Comparison of ENCODE assay signal across 9 cellular contexts in the genomic region with DNA sequence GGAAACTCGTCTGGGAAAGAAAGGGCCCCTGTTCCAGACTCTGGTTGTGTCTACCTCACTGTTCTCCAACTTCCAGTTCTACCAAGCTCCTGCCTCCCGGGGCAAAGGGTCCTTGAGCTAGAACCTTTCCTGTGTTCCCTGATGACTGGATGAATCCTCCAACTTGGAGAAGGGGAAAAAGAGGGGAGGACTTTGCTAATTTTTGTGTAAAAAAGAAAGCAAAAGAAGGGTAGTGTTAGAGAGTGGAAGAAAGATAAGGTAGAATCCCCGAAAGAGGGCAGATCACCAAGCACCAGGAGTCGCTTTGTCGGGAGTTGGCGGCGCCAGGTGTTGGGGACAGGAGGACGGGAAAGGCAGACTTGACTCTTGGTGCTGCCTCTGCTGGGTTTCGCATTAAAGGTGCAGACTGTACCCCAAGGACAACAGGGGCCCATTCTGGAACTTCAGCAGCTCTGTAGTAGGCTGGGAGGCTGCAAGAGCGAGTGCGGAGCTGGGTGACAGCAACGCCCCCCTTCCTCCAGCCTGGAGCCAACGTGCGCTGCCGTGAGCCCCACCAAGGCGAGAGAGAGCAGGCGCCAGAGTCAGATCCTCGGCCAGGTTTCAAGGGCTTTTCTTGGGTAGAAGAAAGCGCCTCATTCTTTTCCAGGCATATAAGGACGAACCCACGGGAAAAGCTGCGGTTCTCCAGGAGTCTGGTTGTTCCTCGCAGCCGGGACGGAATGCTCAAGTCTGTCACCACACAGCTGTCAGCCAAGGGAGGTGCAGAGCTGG. TPM values are rescaled to one million over a fixed set of nuclear protein-coding genes. Genes with fewer than 3 reads are reported as not detected.
DNase-seq lines count a peak whose midpoint lies in the region; ATAC-seq, FAIRE-seq and TF ChIP-seq lines count a peak whose summit lies in the region.
"Had no signal": no experiment of that assay in that cellular context is flagged by ENCODE, and none has a peak within 500 bp of the region (broad histone marks: within the 10 kb centered on the region; RNA-seq: fewer than 3 reads in every experiment).

No MANE protein-coding gene starts in this region.

- H3K4me3 ChIP-seq in A673 (ENCODE audit: low read depth, low read length, poor library complexity, severe bottlenecking) (peak overlapping the region; percentile 62), HUES48 (ENCODE audit: low read depth, low read length) (peak overlapping the region; percentile 79), esophagus squamous epithelium (peak overlapping the region in 3 of 4 donors; percentile 46 to 63 (median 53))
- H3K4me3 ChIP-seq in CD4-positive, alpha-beta memory T cell (ENCODE audit: low read length in 2 of 2), result no peak overlapping the region

- H3K4me1 ChIP-seq in A673 (ENCODE audit: insufficient read depth, low read length, poor library complexity, severe bottlenecking), result no peaks in the 10 kb centered on the region
- peaks cover 26% of the 10 kb centered on the region for H3K4me1 ChIP-seq in HUES48 (ENCODE audit: control insufficient read depth, insufficient read depth, low read length)
- H3K4me1 ChIP-seq in esophagus squamous epithelium, result peaks cover 0 to 26% (median 0%) of the 10 kb centered on the region in 3 donors
- H3K4me1 ChIP-seq in CD4-positive, alpha-beta memory T cell (ENCODE audit: insufficient read depth, low read length), result peaks cover 9% of the 10 kb centered on the region

- TF ChIP-seq POLR2A in esophagus squamous epithelium (IDR thresholded peaks at IDR 0.05), result no peak

- no peaks in the 10 kb centered on the region for H3K9me3 Mint-ChIP-seq in neural crest cell
- H3K9me3 Mint-ChIP-seq in CD4-positive, alpha-beta memory T cell, result no peaks in the 10 kb centered on the region

- H3K4me3 Mint-ChIP-seq in neural crest cell, result peak overlapping the region; percentile 90
- H3K4me3 Mint-ChIP-seq in CD4-positive, alpha-beta memory T cell, result peak overlapping the region in 4 of 8 donors; percentile 22 to 67 (median 56)

- no TSS peak for BruUV-seq in A673 (replicated peaks; lab: Mats Ljungman, UMichigan)

- no peak for TF ChIP-seq CTCF in A673 (conservative IDR thresholded peaks at IDR 0.05; ENCODE audit: low read depth, low read length)
- TF ChIP-seq CTCF in esophagus squamous epithelium (IDR thresholded peaks at IDR 0.05), result no peak
- TF ChIP-seq CTCF in neural crest cell (conservative IDR thresholded peaks at IDR 0.05), result no peak

- H3K9ac ChIP-seq in HUES48 (ENCODE audit: low read depth, low read length), result no peak overlapping the region

- CTCF ChIA-PET in A673 (lab: Charles Lee), result no interaction called here
- CTCF ChIA-PET in CD4-positive, alpha-beta memory T cell (lab: Charles Lee; ENCODE audit: partially characterized antibody), result no interaction called here

- no peak for FAIRE-seq in GM19239 (lab: Jason Lieb, UNC)

- H3K27ac ChIP-seq in A673 (ENCODE audit: low read depth, low read length, poor library complexity, severe bottlenecking) (no peak overlapping the region), HUES48 (ENCODE audit: low read depth, low read length) (no peak overlapping the region), esophagus squamous epithelium (no peak overlapping the region)
- no peak overlapping the region for H3K27ac ChIP-seq in CD4-positive, alpha-beta memory T cell (ENCODE audit: low read depth, low read length)

- H3K9me3 ChIP-seq in A673 (ENCODE audit: low read depth, low read length, poor library complexity, severe bottlenecking) (no peaks in the 10 kb centered on the region), HUES48 (ENCODE audit: control insufficient read depth, insufficient read depth, low read length) (no peaks in the 10 kb centered on the region), esophagus squamous epithelium (no peaks in the 10 kb centered on the region)
- H3K9me3 ChIP-seq in CD4-positive, alpha-beta memory T cell (ENCODE audit: control insufficient read depth in 1 of 2, low read length in 2 of 2), result no peaks in the 10 kb centered on the region

- peaks cover 47% of the 10 kb centered on the region for H3K27me3 Mint-ChIP-seq in neural crest cell (ENCODE audit: low read depth)
- peaks cover 41 to 50% of the 10 kb centered on the region in 2 donors for H3K27me3 Mint-ChIP-seq in CD4-positive, alpha-beta memory T cell

- H3K27me3 ChIP-seq in A673 (replicated peaks; ENCODE audit: insufficient read depth, low read depth, low read length, poor library complexity) (no peaks in the 10 kb centered on the region), HUES48 (ENCODE audit: control insufficient read depth, insufficient read depth, low read length) (peaks cover 58% of the 10 kb centered on the region), esophagus squamous epithelium (peaks cover 0 to 62% (median 7%) of the 10 kb centered on the region in 4 donors)
- peaks cover 4% of the 10 kb centered on the region for H3K27me3 ChIP-seq in CD4-positive, alpha-beta memory T cell (ENCODE audit: insufficient read depth, low read length)

- DNase-seq in A673 (ENCODE audit: low spot score) (no peak), esophagus squamous epithelium (lab: John Stamatoyannopoulos, UW) (no peak), neural crest cell (ENCODE audit: low read depth, low spot score) (no peak), GM19239 (ENCODE audit: insufficient read length, low spot score) (no peak), activated gamma-delta T cell treated with Interleukin-2 at 50 U/mL for 16 hours (no peak)
- DNase-seq in CD4-positive, alpha-beta memory T cell, result no peak
- DNase-seq: COR-L47 had no signal

- 14 to 31% methylated on average over 13 to 14 of the region's 25 CpGs for WGBS in esophagus squamous epithelium, 2 donors

- H3K36me3 Mint-ChIP-seq in neural crest cell (ENCODE audit: low read depth), result no peaks in the 10 kb centered on the region
- no peaks in the 10 kb centered on the region for H3K36me3 Mint-ChIP-seq in CD4-positive, alpha-beta memory T cell

- POLR2A ChIA-PET in A673 (lab: Charles Lee; ENCODE audit: low non-redundant PET), result interaction anchor here (0.7 kb wide), 1 partner anchor 505 kb away, joined by 3 read pairs; no protein-coding TSS in a partner anchor
- POLR2A ChIA-PET in CD4-positive, alpha-beta memory T cell (lab: Charles Lee; ENCODE audit: partially characterized antibody), result no interaction called here

- intact Hi-C loops in A673 (cut with micrococcal nuclease; ENCODE audit: unreplicated experiment) (loop anchor here (10.0 kb wide), 1 partner anchor 558 kb away; no protein-coding TSS in a partner anchor), esophagus squamous epithelium (cut with DNase I) (no loop called here)
- intact Hi-C loops in CD4-positive, alpha-beta memory T cell (cut with micrococcal nuclease), result no loop called here

- ATAC-seq in GM19328 (IDR thresholded peaks at IDR 0.05; ENCODE audit: unreplicated experiment), result no peak

- H3K27ac Mint-ChIP-seq in neural crest cell (ENCODE audit: unreplicated experiment), result no peak overlapping the region
- H3K27ac Mint-ChIP-seq in CD4-positive, alpha-beta memory T cell, result no peak overlapping the region

- peaks cover 25% of the 10 kb centered on the region for H3K4me1 Mint-ChIP-seq in neural crest cell
- peaks cover 1 to 20% (median 18%) of the 10 kb centered on the region in 4 donors for H3K4me1 Mint-ChIP-seq in CD4-positive, alpha-beta memory T cell

- H3K36me3 ChIP-seq in A673 (ENCODE audit: insufficient read depth, low read length, poor library complexity, severe bottlenecking) (no peaks in the 10 kb centered on the region), HUES48 (ENCODE audit: control insufficient read depth, insufficient read depth, low read length) (no peaks in the 10 kb centered on the region), esophagus squamous epithelium (no peaks in the 10 kb centered on the region)
- no peaks in the 10 kb centered on the region for H3K36me3 ChIP-seq in CD4-positive, alpha-beta memory T cell (ENCODE audit: insufficient read depth, low read length)

RNA-seq across cellular contexts. Expression of gene DOK6, which starts 1.7 kb away (rescaled TPM):
- total RNA-seq in A673 (2021) (13.7 and 17.0 TPM in 2 replicates), esophagus squamous epithelium (under 1 TPM in 2 of 4 donors, not detected in 2; 0.57 to 0.88 TPM), neural crest cell (3.6 and 4.0 TPM in 2 replicates)
- not detected for total RNA-seq in CD4-positive, alpha-beta memory T cell
- polyA plus RNA-seq in CD4-positive, alpha-beta memory T cell, result under 1 TPM; 0.04 to 0.15 TPM

Comparison
In these comparisons a context has a peak if more than half of its experiments do, and no peak if none do; other contexts are left out.
1. H3K4me3 ChIP-seq: peak in A673 (single experiment), HUES48 (single experiment) and esophagus squamous epithelium (3 of 4); none in CD4-positive, alpha-beta memory T cell (0 of 2).